Comparison of ENCODE assay signal across 8 cellular contexts in the genomic region with DNA sequence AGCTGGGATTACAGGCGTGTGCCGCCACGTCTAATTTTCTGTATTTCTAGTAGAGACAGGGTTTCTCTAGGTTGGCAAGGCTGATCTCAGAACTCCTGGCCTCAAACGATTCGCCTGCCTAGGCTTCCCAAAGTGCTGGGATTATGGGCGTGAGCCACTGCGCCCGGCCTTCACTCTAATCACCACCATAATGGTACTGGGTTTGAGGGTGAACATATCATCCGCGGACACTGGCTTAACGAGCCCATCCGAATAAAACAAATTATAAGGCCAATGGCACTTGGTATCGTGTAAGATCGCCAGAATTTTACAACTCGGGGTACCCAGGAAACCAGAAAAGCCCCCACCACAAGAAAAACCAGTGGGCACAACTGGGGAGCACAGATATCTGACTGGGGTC. TPM values are rescaled to one million over a fixed set of nuclear protein-coding genes. Genes with fewer than 3 reads are reported as not detected.
DNase-seq lines count a peak whose midpoint lies in the region; ATAC-seq and TF ChIP-seq lines count a peak whose summit lies in the region.

No MANE protein-coding gene starts in this region.

- WGBS in mesodermal cell (ENCODE audit: insufficient coverage in 2 of 2), 2 experiments, result 30 to 47% methylated on average over 3 to 8 of the region's 15 CpGs

- H3K4me1 ChIP-seq in mesodermal cell (ENCODE audit: control insufficient read depth, insufficient read depth, low read length, poor library complexity, severe bottlenecking), result peaks cover 4% of the 10 kb centered on the region

- no peaks in the 10 kb centered on the region for H3K27me3 ChIP-seq in HL-60 (ENCODE audit: insufficient read depth, poor library complexity, severe bottlenecking)

- DNase-seq in AG08396 (ENCODE audit: low spot score), result peak; percentile 22
- no peak for DNase-seq in HL-60 (ENCODE audit: low read depth in 1 of 2, low spot score in 1 of 2)
- no peak for DNase-seq in DMS79 (lab: John Stamatoyannopoulos, UW)
- DNase-seq in DMS79 treated with DMSO at 0.1 percent for 48 hours (lab: John Stamatoyannopoulos, UW), result no peak
- no peak for DNase-seq in NCI-H2196 treated with DMSO at 0.1 percent for 48 hours (lab: John Stamatoyannopoulos, UW; ENCODE audit: unreplicated experiment)

- H3K36me3 ChIP-seq in mesodermal cell (ENCODE audit: control insufficient read depth, insufficient read depth, low read length), result peaks cover 53% of the 10 kb centered on the region

- H3K9me3 ChIP-seq in mesodermal cell (ENCODE audit: control insufficient read depth, low read length), result no peaks in the 10 kb centered on the region

- peak overlapping the region; percentile 63 for H3K4me3 ChIP-seq in HL-60 (replicated peaks; ENCODE audit: insufficient read depth, low read length)
- peak overlapping the region; percentile 97 for H3K4me3 ChIP-seq in mesodermal cell (ENCODE audit: extremely low read depth, insufficient read depth, low read length, poor library complexity, severe bottlenecking)

- H3K27ac ChIP-seq in HL-60 (replicated peaks) (peak overlapping the region; percentile 76), cingulate gyrus (ENCODE audit: low read depth, low read length) (peak overlapping the region; percentile 97), mesodermal cell (ENCODE audit: low read depth, low read length, severe bottlenecking) (no peak overlapping the region)

- no peak for TF ChIP-seq CTCF in HL-60 (IDR thresholded peaks at IDR 0.05; ENCODE audit: insufficient read depth, low read length)

- no peak for ATAC-seq in HG03460 (IDR thresholded peaks at IDR 0.05; ENCODE audit: unreplicated experiment)

RNA-seq across cellular contexts. Expression of a gene that starts 0.6 kb away (rescaled TPM):
- 9.9 TPM for polyA plus RNA-seq in mesodermal cell (2013, experiment 1 of 2)
- polyA plus RNA-seq in mesodermal cell (2013, experiment 2 of 2), result 11.7 TPM

RNA-seq across cellular contexts. Expression of a gene that starts 7.1 kb away (rescaled TPM):
- 45.9 TPM for polyA plus RNA-seq in mesodermal cell (2013, experiment 1 of 2)
- 47.1 TPM for polyA plus RNA-seq in mesodermal cell (2013, experiment 2 of 2)

RNA-seq across cellular contexts. Expression of a gene that starts 46.7 kb away (rescaled TPM):
- 1.5 TPM for polyA plus RNA-seq in mesodermal cell (2013, experiment 1 of 2)
- 1.4 TPM for polyA plus RNA-seq in mesodermal cell (2013, experiment 2 of 2)

RNA-seq across cellular contexts. Expression of a gene that starts 46.9 kb away (rescaled TPM):
- 15.0 TPM for polyA plus RNA-seq in mesodermal cell (2013, experiment 1 of 2)
- polyA plus RNA-seq in mesodermal cell (2013, experiment 2 of 2), result 15.1 TPM

RNA-seq across cellular contexts. Expression of a gene that starts 51.2 kb away (rescaled TPM):
- 14.2 TPM for polyA plus RNA-seq in mesodermal cell (2013, experiment 1 of 2)
- 13.1 TPM for polyA plus RNA-seq in mesodermal cell (2013, experiment 2 of 2)
